Comparison of ENCODE assay signal across 26 cellular contexts in the genomic region with DNA sequence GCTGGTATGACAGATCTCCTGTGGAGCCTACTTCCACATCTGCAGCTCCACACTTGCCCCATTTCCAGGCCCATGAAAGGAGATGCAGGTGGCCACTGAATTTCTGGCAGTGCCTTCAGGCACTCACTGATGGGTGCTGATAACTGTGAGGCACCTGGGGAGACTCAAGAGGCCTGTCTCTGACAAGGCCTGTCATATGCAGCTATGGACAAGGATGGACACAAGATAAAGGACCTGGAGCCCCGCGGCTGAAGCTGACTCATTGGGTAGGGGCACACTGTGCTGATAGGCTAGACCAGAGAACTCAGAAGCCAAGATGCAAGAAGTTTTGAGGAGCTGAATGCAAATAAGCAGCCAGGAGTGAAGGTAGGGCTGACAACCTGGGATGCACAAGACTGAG.
"Had no signal": no experiment of that assay in that cellular context is flagged by ENCODE, and none has a peak within 500 bp of the region (broad histone marks: within the 10 kb centered on the region; RNA-seq: fewer than 3 reads in every experiment).

No MANE protein-coding gene starts in this region.

- H3K36me3 Mint-ChIP-seq: activated naive CD8-positive, alpha-beta T cell treated with anti-CD3 and anti-CD28 coated beads, Interleukin-2, amount 10 ng/mL, durations not matched to agents 7 days and 5 days had no signal

- H3K4me3 ChIP-seq: ascending aorta, breast epithelium, SJSA1 had no signal

- ATAC-seq: activated CD8-positive, alpha-beta T cell treated with anti-CD3 and anti-CD28 coated beads for 36 hours; Panc1 had no signal

- DNase-seq: activated CD4-positive, alpha-beta T cell treated with anti-CD3 and anti-CD28 coated beads for 1 hour; activated CD4-positive, alpha-beta T cell treated with anti-CD3 and anti-CD28 coated beads for 48 hours; activated CD4-positive, CD25-positive, alpha-beta regulatory T cell; activated CD8-positive, alpha-beta T cell treated with anti-CD3 and anti-CD28 coated beads for 36 hours; activated gamma-delta T cell; activated naive CD4-positive, alpha-beta T cell treated with Interleukin-2 at 50 U/mL for 16 hours; activated naive CD8-positive, alpha-beta T cell treated with anti-CD3 and anti-CD28 coated beads, Interleukin-2, amount 10 ng/mL, durations not matched to agents 7 days and 5 days; activated T-cell treated with anti-CD3 and anti-CD28 coated beads, Interleukin-2, amount 50 U/mL, for 24 hours; amygdala; NCI-H1417; NCI-H146; NCI-H1930; NCI-H2081 treated with DMSO at 0.1 percent for 48 hours; NCI-H226; NCI-H510A; NCI-H526; NCI-H748 treated with DMSO at 0.1 percent for 48 hours; SHP77 treated with DMSO at 0.1 percent for 48 hours; T1000; WERI-Rb-1 had no signal

- H3K36me3 ChIP-seq: ascending aorta, breast epithelium, SJSA1, WERI-Rb-1 had no signal

- H3K9me3 ChIP-seq: SJSA1 had no signal

- H3K27me3 Mint-ChIP-seq: activated CD8-positive, alpha-beta T cell treated with anti-CD3 and anti-CD28 coated beads for 36 hours; activated naive CD4-positive, alpha-beta T cell treated with anti-CD3 and anti-CD28 coated beads, Interleukin-2, amount 50 U/mL, for 24 hours had no signal

- H3K4me1 Mint-ChIP-seq: activated naive CD4-positive, alpha-beta T cell treated with anti-CD3 and anti-CD28 coated beads, Interleukin-2, amount 50 U/mL, for 24 hours; activated naive CD8-positive, alpha-beta T cell treated with anti-CD3 and anti-CD28 coated beads, Interleukin-2, amount 10 ng/mL, durations not matched to agents 7 days and 5 days had no signal

- H3K27ac ChIP-seq: ascending aorta, breast epithelium, SJSA1, WERI-Rb-1 had no signal

- H3K27me3 ChIP-seq: ascending aorta, breast epithelium had no signal

- H3K4me3 Mint-ChIP-seq: activated CD8-positive, alpha-beta T cell treated with anti-CD3 and anti-CD28 coated beads for 36 hours; activated naive CD4-positive, alpha-beta T cell treated with anti-CD3 and anti-CD28 coated beads, Interleukin-2, amount 50 U/mL, for 24 hours; activated naive CD8-positive, alpha-beta T cell treated with anti-CD3 and anti-CD28 coated beads, Interleukin-2, amount 10 ng/mL, durations not matched to agents 7 days and 5 days; activated T-cell treated with anti-CD3 and anti-CD28 coated beads, Interleukin-2, amount 50 U/mL, for 24 hours had no signal

- H3K4me1 ChIP-seq: ascending aorta, breast epithelium, SJSA1 had no signal

- H3K27ac Mint-ChIP-seq: activated CD8-positive, alpha-beta T cell treated with anti-CD3 and anti-CD28 coated beads for 36 hours; activated naive CD4-positive, alpha-beta T cell treated with anti-CD3 and anti-CD28 coated beads, Interleukin-2, amount 50 U/mL, for 24 hours; activated naive CD8-positive, alpha-beta T cell treated with anti-CD3 and anti-CD28 coated beads, Interleukin-2, amount 10 ng/mL, durations not matched to agents 7 days and 5 days; activated T-cell treated with anti-CD3 and anti-CD28 coated beads, Interleukin-2, amount 50 U/mL, for 24 hours; activated T-helper 2 cell treated with anti-CD3 and anti-CD28 coated beads, Interferon-gamma antibody, Interleukin-2, Interleukin-4, amounts not matched to agents 10 μg/mL and 5 μg/mL and 100 μg/mL, durations not matched to agents 14 hours and 24 hours and 36 hours had no signal
